18 cellular contexts compared by ENCODE assay signal in genomic region chr1:222924140-222924706, GRCh38.
A peak's percentile ranks its signal among the peaks of the same experiment; 100 is the strongest.
DNase-seq lines count a peak whose midpoint lies in the region; ATAC-seq, FAIRE-seq and TF ChIP-seq lines count a peak whose summit lies in the region.
"Had no signal": no experiment of that assay in that cellular context is flagged by ENCODE, and none has a peak within 500 bp of the region (broad histone marks: within the 10 kb centered on the region; RNA-seq: fewer than 3 reads in every experiment).

No MANE protein-coding gene starts in this region.

- TF ChIP-seq CTCF in left ventricle myocardium inferior (IDR thresholded peaks at IDR 0.05; ENCODE audit: borderline replicate concordance): no peak
- no peak for TF ChIP-seq CTCF in brain microvascular endothelial cell (IDR thresholded peaks at IDR 0.05; ENCODE audit: low read depth, low read length, missing control alignments)

- H3K27me3 ChIP-seq in left ventricle myocardium inferior (ENCODE audit: low read depth): no peaks in the 10 kb centered on the region
- no peaks in the 10 kb centered on the region for H3K27me3 ChIP-seq in brain microvascular endothelial cell (replicated peaks)
- H3K27me3 ChIP-seq: BLaER1 had no signal

- DNase-seq in left ventricle myocardium inferior: no peak
- no peak for DNase-seq in left ventricle myocardium superior
- no peak for DNase-seq in brain microvascular endothelial cell
- no peak for DNase-seq in OCI-M1 (lab: John Stamatoyannopoulos, UW)
- no peak for DNase-seq in T-helper 9 cell
- DNase-seq in NOMO-1 treated with dmso at 0.1 percent for 144 hours (lab: John Stamatoyannopoulos, UW; ENCODE audit: unreplicated experiment): no peak
- DNase-seq: CD4-positive, alpha-beta memory T cell; DMS53; DND-41; EL; H9 had no signal

- in situ Hi-C loops in brain microvascular endothelial cell (cut with HindIII; ENCODE audit: low pct_ligation_motif_present, low sequenced_read_pairs): no loop called here

- H3K9me3 ChIP-seq in left ventricle myocardium inferior (replicated peaks): no peaks in the 10 kb centered on the region
- H3K9me3 ChIP-seq: A549, BLaER1 had no signal

- no peak for ATAC-seq in left ventricle myocardium superior
- ATAC-seq: A549, GM12878, HepG2 had no signal

- FAIRE-seq in islet of Langerhans (lab: Jason Lieb, UNC): peak; percentile 27
- FAIRE-seq: A549, GM12878, H1, HepG2 had no signal

- peak overlapping the region; percentile 40 for H3K27ac ChIP-seq in left ventricle myocardium inferior (replicated peaks)
- H3K27ac ChIP-seq in brain microvascular endothelial cell: peak overlapping the region; percentile 50
- H3K27ac ChIP-seq: 22Rv1, A549, BLaER1 had no signal

- H3K4me1 ChIP-seq in left ventricle myocardium inferior: peaks cover 43% of the 10 kb centered on the region
- H3K4me1 ChIP-seq: A549, BLaER1 had no signal

- intact Hi-C loops in left ventricle myocardium inferior (cut with micrococcal nuclease) (no loop called here), left ventricle myocardium superior (cut with micrococcal nuclease) (no loop called here)

- H3K36me3 ChIP-seq in left ventricle myocardium inferior (no peaks in the 10 kb centered on the region), brain microvascular endothelial cell (replicated peaks) (no peaks in the 10 kb centered on the region)
- H3K36me3 ChIP-seq: BLaER1 had no signal

- H3K4me3 ChIP-seq in left ventricle myocardium inferior (no peak overlapping the region), brain microvascular endothelial cell (ENCODE audit: low read depth, low read length) (no peak overlapping the region)
- H3K4me3 ChIP-seq: A549, BLaER1, GM12878 had no signal
